In the genomic region with DNA sequence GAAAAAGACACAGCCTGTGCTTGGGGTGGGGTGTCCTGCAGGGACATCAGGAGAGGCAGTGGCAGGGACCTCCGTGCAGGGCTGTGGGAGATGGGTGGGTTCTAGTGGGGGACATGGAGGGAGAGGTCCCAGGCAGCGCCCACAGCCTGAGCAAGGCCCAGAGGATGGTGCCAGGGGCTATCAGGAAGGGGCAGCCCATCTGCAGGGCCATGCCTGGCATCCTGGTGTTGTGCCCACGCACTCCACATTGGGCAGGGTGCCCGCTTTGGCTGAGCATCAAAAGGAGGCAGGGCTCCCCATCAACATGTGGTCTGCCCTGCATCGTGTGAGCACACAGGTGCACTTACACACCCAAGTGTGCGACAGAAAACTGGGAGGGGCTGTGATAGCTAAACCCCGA, we compare ENCODE assay signal across 21 cellular contexts.
DNase-seq lines count a peak whose midpoint lies in the region; ATAC-seq, FAIRE-seq and TF ChIP-seq lines count a peak whose summit lies in the region.
"Had no signal": no experiment of that assay in that cellular context is flagged by ENCODE, and none has a peak within 500 bp of the region (broad histone marks: within the 10 kb centered on the region; RNA-seq: fewer than 3 reads in every experiment).

No MANE protein-coding gene starts in this region.

- no peak for TF ChIP-seq POLR2A in HepG2 (IDR thresholded peaks at IDR 0.05; ENCODE audit: insufficient read depth in 1 of 2, low read depth in 2 of 2, low read length in 2 of 2)

- H3K27ac ChIP-seq in left ventricle myocardium inferior (replicated peaks) (no peak overlapping the region), HepG2 (ENCODE audit: extremely low read length, insufficient read depth, low read length) (no peak overlapping the region), aorta (ENCODE audit: low read depth in 1 of 2, low read length in 2 of 2) (no peak overlapping the region)
- H3K27ac ChIP-seq: C4-2B, GM23248 had no signal

- TF ChIP-seq CTCF in left ventricle myocardium inferior (IDR thresholded peaks at IDR 0.05; ENCODE audit: borderline replicate concordance) (no peak), HepG2 (CRISPR knock-in tag; IDR thresholded peaks at IDR 0.05) (no peak)

- 95% methylated on average over 7 of the region's 7 CpGs for WGBS in HepG2 (ENCODE audit: low lambda C conversion rate)
- WGBS in aorta, 2 donors = 78 to 83% methylated on average over 7 of the region's 7 CpGs

- H3K27me3 ChIP-seq in left ventricle myocardium inferior (ENCODE audit: low read depth) (no peaks in the 10 kb centered on the region), HepG2 (ENCODE audit: control insufficient read depth in 1 of 2, insufficient read depth in 2 of 2, low read length in 2 of 2) (no peaks in the 10 kb centered on the region), aorta (ENCODE audit: control insufficient read depth in 1 of 2, insufficient read depth in 2 of 2, low read length in 1 of 2) (no peaks in the 10 kb centered on the region)

- BruUV-seq in HepG2 (replicated peaks; lab: Mats Ljungman, UMichigan) = no TSS peak

- H2AFZ ChIP-seq in HepG2 (ENCODE audit: low read length) = no peak overlapping the region
- H2AFZ ChIP-seq: GM23248 had no signal

- DNase-seq in cardiac septum (ENCODE audit: low spot score) = peak; percentile 68
- no peak for DNase-seq in left ventricle myocardium inferior
- DNase-seq in NCI-H1105 (lab: John Stamatoyannopoulos, UW) = peak; percentile 27
- no peak for DNase-seq in HepG2 (ENCODE audit: low spot score)
- DNase-seq in aorta = peak; percentile 33 to 44
- no peak for DNase-seq in SHP77 (lab: John Stamatoyannopoulos, UW)
- no peak for DNase-seq in NCI-H1417 treated with DMSO at 0.1 percent for 48 hours (lab: John Stamatoyannopoulos, UW)
- DNase-seq: ACHN, GDM1, GM23248, HCEC 1CT, KBM-7, NCI-H1436, NCI-H1930, NCI-H2171, SIG-M5, T-cell had no signal

- no peak for TF ChIP-seq RAD21 in HepG2 (CRISPR knock-in tag; IDR thresholded peaks at IDR 0.05)

- FAIRE-seq in HepG2 (lab: Jason Lieb, UNC) = no peak
- FAIRE-seq: GM19239, RCC 7860 had no signal

- H3K36me3 ChIP-seq in left ventricle myocardium inferior (peaks cover 10% of the 10 kb centered on the region), HepG2 (replicated peaks in 1 of 2; ENCODE audit: control insufficient read depth in 1 of 2, insufficient read depth in 2 of 2, low read length in 2 of 2) (no peaks in the 10 kb centered on the region), aorta (ENCODE audit: control insufficient read depth in 1 of 2, insufficient read depth in 2 of 2, low read length in 1 of 2) (peaks cover 0 to 1% of the 10 kb centered on the region in 2 donors)

- no peak; the same call in 2 of the 3 replicates for ATAC-seq in HepG2
- ATAC-seq in aorta (ENCODE audit: low FRiP score) = no peak
- ATAC-seq: SK-N-SH treated with all-trans-retinoic acid at 6 μM for 48 hours, T-cell had no signal

- H3K9me3 ChIP-seq in left ventricle myocardium inferior (replicated peaks) (no peaks in the 10 kb centered on the region), HepG2 (ENCODE audit: low read length) (no peaks in the 10 kb centered on the region), aorta (ENCODE audit: control insufficient read depth, low read length) (no peaks in the 10 kb centered on the region)

- CTCF ChIA-PET in HepG2 (lab: Yijun Ruan, JAX; ENCODE audit: low intra/inter-chr PET ratio, low total read pairs) = no interaction called here

- H3K9ac ChIP-seq in HepG2 (ENCODE audit: insufficient read depth, low read depth, low read length) = no peak overlapping the region
- H3K9ac ChIP-seq: GM23248 had no signal

- TF ChIP-seq EP300 in HepG2 (IDR thresholded peaks at IDR 0.05; ENCODE audit: low read depth in 2 of 2, low read length in 2 of 2) (no peak), HepG2 (CRISPR knock-in tag; IDR thresholded peaks at IDR 0.05; ENCODE audit: borderline replicate concordance) (no peak)

- POLR2A ChIA-PET in HepG2 (lab: Yijun Ruan, JAX) = no interaction called here

- H4K20me1 ChIP-seq in HepG2 (ENCODE audit: insufficient read depth, low read length) = no peaks in the 10 kb centered on the region

- in situ Hi-C loops in HepG2 (cut with HindIII; ENCODE audit: extremely low pct_ligation_motif_present, low pct_unique_long_range_greater_than_20kb) = no loop called here

- H3K4me2 ChIP-seq in HepG2 (ENCODE audit: low read depth, low read length) = no peak overlapping the region

- intact Hi-C loops in cardiac septum (cut with DNase I) = no loop called here
- intact Hi-C loops in left ventricle myocardium inferior (cut with micrococcal nuclease) = no loop called here
- intact Hi-C loops in HepG2 (cut with micrococcal nuclease; ENCODE audit: unreplicated experiment) = no loop called here
- intact Hi-C loops in aorta (cut with DNase I) = no loop called here

- H3K4me1 ChIP-seq in left ventricle myocardium inferior (no peaks in the 10 kb centered on the region), HepG2 (ENCODE audit: insufficient read depth, low read length) (no peaks in the 10 kb centered on the region), aorta (ENCODE audit: control insufficient read depth in 1 of 2, insufficient read depth in 2 of 2, low read length in 2 of 2) (no peaks in the 10 kb centered on the region)

- H3K4me3 ChIP-seq in left ventricle myocardium inferior (no peak overlapping the region), HepG2 (replicated peaks in 1 of 3; ENCODE audit: insufficient read depth in 1 of 3, low read depth in 2 of 3, low read length in 3 of 3) (no peak overlapping the region), aorta (ENCODE audit: low read length in 2 of 2) (no peak overlapping the region)
- H3K4me3 ChIP-seq: GM23248 had no signal

- no peaks in the 10 kb centered on the region for H3K79me2 ChIP-seq in HepG2 (ENCODE audit: insufficient read depth, low read length)

TF ChIP-seq in HepG2, 621 proteins besides CTCF, POLR2A, EP300 and RAD21:
- TF ChIP-seq HNRNPL (IDR thresholded peaks at IDR 0.05; ENCODE audit: low read depth, low read length) = 0 out of 2 replicates have a peak, but pooled peaks have one; percentile 36
- TF ChIP-seq, protein P1, sequence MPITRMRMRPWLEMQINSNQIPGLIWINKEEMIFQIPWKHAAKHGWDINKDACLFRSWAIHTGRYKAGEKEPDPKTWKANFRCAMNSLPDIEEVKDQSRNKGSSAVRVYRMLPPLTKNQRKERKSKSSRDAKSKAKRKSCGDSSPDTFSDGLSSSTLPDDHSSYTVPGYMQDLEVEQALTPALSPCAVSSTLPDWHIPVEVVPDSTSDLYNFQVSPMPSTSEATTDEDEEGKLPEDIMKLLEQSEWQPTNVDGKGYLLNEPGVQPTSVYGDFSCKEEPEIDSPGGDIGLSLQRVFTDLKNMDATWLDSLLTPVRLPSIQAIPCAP (CRISPR knock-in tag; IDR thresholded peaks at IDR 0.05; ENCODE audit: low read depth) = no peak
- TF ChIP-seq, protein P2, sequence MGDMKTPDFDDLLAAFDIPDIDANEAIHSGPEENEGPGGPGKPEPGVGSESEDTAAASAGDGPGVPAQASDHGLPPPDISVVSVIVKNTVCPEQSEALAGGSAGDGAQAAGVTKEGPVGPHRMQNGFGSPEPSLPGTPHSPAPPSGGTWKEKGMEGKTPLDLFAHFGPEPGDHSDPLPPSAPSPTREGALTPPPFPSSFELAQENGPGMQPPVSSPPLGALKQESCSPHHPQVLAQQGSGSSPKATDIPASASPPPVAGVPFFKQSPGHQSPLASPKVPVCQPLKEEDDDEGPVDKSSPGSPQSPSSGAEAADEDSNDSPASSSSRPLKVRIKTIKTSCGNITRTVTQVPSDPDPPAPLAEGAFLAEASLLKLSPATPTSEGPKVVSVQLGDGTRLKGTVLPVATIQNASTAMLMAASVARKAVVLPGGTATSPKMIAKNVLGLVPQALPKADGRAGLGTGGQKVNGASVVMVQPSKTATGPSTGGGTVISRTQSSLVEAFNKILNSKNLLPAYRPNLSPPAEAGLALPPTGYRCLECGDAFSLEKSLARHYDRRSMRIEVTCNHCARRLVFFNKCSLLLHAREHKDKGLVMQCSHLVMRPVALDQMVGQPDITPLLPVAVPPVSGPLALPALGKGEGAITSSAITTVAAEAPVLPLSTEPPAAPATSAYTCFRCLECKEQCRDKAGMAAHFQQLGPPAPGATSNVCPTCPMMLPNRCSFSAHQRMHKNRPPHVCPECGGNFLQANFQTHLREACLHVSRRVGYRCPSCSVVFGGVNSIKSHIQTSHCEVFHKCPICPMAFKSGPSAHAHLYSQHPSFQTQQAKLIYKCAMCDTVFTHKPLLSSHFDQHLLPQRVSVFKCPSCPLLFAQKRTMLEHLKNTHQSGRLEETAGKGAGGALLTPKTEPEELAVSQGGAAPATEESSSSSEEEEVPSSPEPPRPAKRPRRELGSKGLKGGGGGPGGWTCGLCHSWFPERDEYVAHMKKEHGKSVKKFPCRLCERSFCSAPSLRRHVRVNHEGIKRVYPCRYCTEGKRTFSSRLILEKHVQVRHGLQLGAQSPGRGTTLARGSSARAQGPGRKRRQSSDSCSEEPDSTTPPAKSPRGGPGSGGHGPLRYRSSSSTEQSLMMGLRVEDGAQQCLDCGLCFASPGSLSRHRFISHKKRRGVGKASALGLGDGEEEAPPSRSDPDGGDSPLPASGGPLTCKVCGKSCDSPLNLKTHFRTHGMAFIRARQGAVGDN (CRISPR knock-in tag; IDR thresholded peaks at IDR 0.05) = 0 out of 2 replicates have a peak, but pooled peaks have one; percentile 8
TF ChIP-seq in HepG2: peak in this region for 2.

Comparison
In these comparisons a context has a peak if more than half of its experiments do, and no peak if none do; other contexts are left out.
1. DNase-seq: peak in cardiac septum (single experiment), NCI-H1105 (single experiment) and aorta (2 of 2); none in left ventricle myocardium inferior (single experiment), HepG2 (single experiment), SHP77 (0 of 2) and NCI-H1417 treated with DMSO at 0.1 percent for 48 hours (single experiment).